19 cellular contexts compared by ENCODE assay signal in the genomic region with DNA sequence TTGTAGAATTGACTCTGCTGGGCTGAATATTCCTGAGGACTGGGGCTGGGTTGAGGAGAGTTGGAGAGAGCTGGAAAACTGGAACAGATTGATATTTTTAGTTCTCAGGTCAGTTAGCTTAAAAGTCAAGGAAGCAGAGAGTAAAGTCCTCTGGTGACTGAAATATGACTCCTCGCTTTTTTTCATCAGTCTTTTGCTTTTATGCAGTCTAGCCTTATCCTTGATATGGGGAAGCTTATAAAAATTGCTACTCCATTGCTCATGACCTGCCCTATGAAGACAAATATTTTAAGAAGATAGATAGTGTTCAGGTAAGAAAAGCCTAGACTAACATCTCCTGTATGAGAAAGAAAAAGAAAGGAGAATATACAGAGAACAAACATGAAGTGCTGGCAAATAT.
"Had no signal": no experiment of that assay in that cellular context is flagged by ENCODE, and none has a peak within 500 bp of the region (broad histone marks: within the 10 kb centered on the region; RNA-seq: fewer than 3 reads in every experiment).

No MANE protein-coding gene starts in this region.

- DNase-seq: esophagus squamous epithelium; foreskin fibroblast; immature natural killer cell; left ventricle myocardium inferior; lower lobe of right lung; ovary; sigmoid colon; stimulated activated CD4-positive, alpha-beta T cell treated with anti-CD3 and anti-CD28 coated beads, Interleukin-2, amount 100 ng/mL, for 24 hours; stimulated activated CD4-positive, alpha-beta T cell treated with anti-CD3 and anti-CD28 coated beads, Interleukin-4, amount 100 ng/mL, for 4 hours; stimulated activated naive B cell treated with anti-CD40 and anti-IgM and Interleukin-4, amounts not matched to agents 10 μg/mL and 1 μg/mL and 100 μg/mL, for 72 hours; trophoblast cell had no signal

- H3K9me3 Mint-ChIP-seq: dendritic cell treated with granulocyte-macrophage colony-stimulating factor and Interleukin-4, amounts not matched to agents 40 ng/mL and 50 ng/mL, for 4 days; memory B cell; mesothelial cell of epicardium; natural killer cell treated with Interleukin-12 subunit alpha and Interleukin-12 subunit beta and Interleukin-15 and Interleukin-18, amount 100 ng/mL, for 72 hours; stimulated activated naive B cell treated with anti-CD40 and anti-IgM and Interleukin-4, amounts not matched to agents 10 μg/mL and 1 μg/mL and 100 μg/mL, for 72 hours had no signal

- H3K4me3 ChIP-seq: esophagus squamous epithelium, gastroesophageal sphincter, left ventricle myocardium inferior, lower lobe of right lung, ovary, right atrium auricular region, sigmoid colon, skin epidermis had no signal

- H3K36me3 ChIP-seq: esophagus squamous epithelium, gastroesophageal sphincter, left ventricle myocardium inferior, lower lobe of right lung, neutrophil, ovary, right atrium auricular region, sigmoid colon had no signal

- H3K4me1 Mint-ChIP-seq: immature natural killer cell; memory B cell; stimulated activated naive B cell treated with anti-CD40 and anti-IgM and Interleukin-4, amounts not matched to agents 10 μg/mL and 1 μg/mL and 100 μg/mL, for 72 hours had no signal

- H3K27ac ChIP-seq: esophagus squamous epithelium, gastroesophageal sphincter, left ventricle myocardium inferior, lower lobe of right lung, neutrophil, ovary, right atrium auricular region, sigmoid colon, skin epidermis had no signal

- H3K9me3 ChIP-seq: esophagus squamous epithelium, gastroesophageal sphincter, left ventricle myocardium inferior, lower lobe of right lung, neutrophil, ovary, right atrium auricular region, sigmoid colon had no signal

- H3K27ac Mint-ChIP-seq: dendritic cell treated with granulocyte-macrophage colony-stimulating factor and Interleukin-4, amounts not matched to agents 40 ng/mL and 50 ng/mL, for 4 days; immature natural killer cell; memory B cell; mesothelial cell of epicardium; natural killer cell treated with Interleukin-12 subunit alpha and Interleukin-12 subunit beta and Interleukin-15 and Interleukin-18, amount 100 ng/mL, for 72 hours; stimulated activated naive B cell treated with anti-CD40 and anti-IgM and Interleukin-4, amounts not matched to agents 10 μg/mL and 1 μg/mL and 100 μg/mL, for 72 hours had no signal

- H3K4me3 Mint-ChIP-seq: dendritic cell treated with granulocyte-macrophage colony-stimulating factor and Interleukin-4, amounts not matched to agents 40 ng/mL and 50 ng/mL, for 4 days; immature natural killer cell; memory B cell; mesothelial cell of epicardium; natural killer cell treated with Interleukin-12 subunit alpha and Interleukin-12 subunit beta and Interleukin-15 and Interleukin-18, amount 100 ng/mL, for 72 hours; stimulated activated naive B cell treated with anti-CD40 and anti-IgM and Interleukin-4, amounts not matched to agents 10 μg/mL and 1 μg/mL and 100 μg/mL, for 72 hours had no signal

- H3K27me3 ChIP-seq: esophagus squamous epithelium, gastroesophageal sphincter, neutrophil, ovary, right atrium auricular region, sigmoid colon had no signal

- H3K4me1 ChIP-seq: esophagus squamous epithelium, gastroesophageal sphincter, left ventricle myocardium inferior, lower lobe of right lung, right atrium auricular region, sigmoid colon had no signal

- H3K36me3 Mint-ChIP-seq: immature natural killer cell; memory B cell; mesothelial cell of epicardium; natural killer cell treated with Interleukin-12 subunit alpha and Interleukin-12 subunit beta and Interleukin-15 and Interleukin-18, amount 100 ng/mL, for 72 hours; stimulated activated naive B cell treated with anti-CD40 and anti-IgM and Interleukin-4, amounts not matched to agents 10 μg/mL and 1 μg/mL and 100 μg/mL, for 72 hours had no signal

- ATAC-seq: gastroesophageal sphincter; lower lobe of right lung; natural killer cell treated with Interleukin-12 subunit alpha and Interleukin-12 subunit beta and Interleukin-15 and Interleukin-18, amount 100 ng/mL, for 72 hours; stimulated activated naive B cell treated with anti-CD40 and anti-IgM and Interleukin-4, amounts not matched to agents 10 μg/mL and 1 μg/mL and 100 μg/mL, for 72 hours had no signal
